In genomic region chr6:69022991-69023390, GRCh38 we compare ENCODE assay signal across 28 cellular contexts.
DNase-seq lines count a peak whose midpoint lies in the region; ATAC-seq, FAIRE-seq and TF ChIP-seq lines count a peak whose summit lies in the region.
"Had no signal": no experiment of that assay in that cellular context is flagged by ENCODE, and none has a peak within 500 bp of the region (broad histone marks: within the 10 kb centered on the region; RNA-seq: fewer than 3 reads in every experiment).

No MANE protein-coding gene starts in this region.

- H2AFZ ChIP-seq in astrocyte (ENCODE audit: low read depth, low read length): no peak overlapping the region

- no peaks in the 10 kb centered on the region for H3K36me3 ChIP-seq in breast epithelium
- no peaks in the 10 kb centered on the region for H3K36me3 ChIP-seq in astrocyte (ENCODE audit: insufficient read depth, low read length)
- H3K36me3 ChIP-seq: stomach, upper lobe of right lung had no signal

- no peak for ATAC-seq in natural killer cell treated with Interleukin-12 subunit alpha and Interleukin-12 subunit beta and Interleukin-15 and Interleukin-18, amount 100 ng/mL, for 72 hours
- ATAC-seq: upper lobe of right lung had no signal

- FAIRE-seq in astrocyte (lab: Jason Lieb, UNC): no peak
- FAIRE-seq: HTR-8/SVneo, small intestine had no signal

- H3K4me1 ChIP-seq in breast epithelium: no peaks in the 10 kb centered on the region
- peaks cover 12% of the 10 kb centered on the region for H3K4me1 ChIP-seq in astrocyte (ENCODE audit: insufficient read depth, low read length)
- H3K4me1 ChIP-seq: stomach, upper lobe of right lung had no signal

- no peak overlapping the region for H3K4me2 ChIP-seq in astrocyte (ENCODE audit: low read length)

- no peak for TF ChIP-seq POLR2A in breast epithelium (IDR thresholded peaks at IDR 0.05)

- H3K27ac ChIP-seq in breast epithelium (no peak overlapping the region), astrocyte (ENCODE audit: low read depth, low read length) (no peak overlapping the region)
- H3K27ac ChIP-seq: 22Rv1, C4-2B, stomach, upper lobe of right lung had no signal

- H3K27me3 Mint-ChIP-seq in MCF 10A (ENCODE audit: insufficient read depth, unreplicated experiment) (peaks cover 66% of the 10 kb centered on the region), astrocyte (ENCODE audit: low read depth, unreplicated experiment) (no peaks in the 10 kb centered on the region)
- H3K27me3 Mint-ChIP-seq in natural killer cell treated with Interleukin-12 subunit alpha and Interleukin-12 subunit beta and Interleukin-15 and Interleukin-18, amount 100 ng/mL, for 72 hours: no peaks in the 10 kb centered on the region

- H3K27ac Mint-ChIP-seq in MCF 10A (ENCODE audit: low read depth, unreplicated experiment) (no peak overlapping the region), astrocyte (ENCODE audit: unreplicated experiment) (no peak overlapping the region)
- no peak overlapping the region for H3K27ac Mint-ChIP-seq in natural killer cell treated with Interleukin-12 subunit alpha and Interleukin-12 subunit beta and Interleukin-15 and Interleukin-18, amount 100 ng/mL, for 72 hours
- H3K27ac Mint-ChIP-seq: nephron had no signal

- POLR2A ChIA-PET in MCF 10A (lab: Yijun Ruan, JAX): no interaction called here

- H3K27me3 ChIP-seq in breast epithelium (no peaks in the 10 kb centered on the region), astrocyte (ENCODE audit: insufficient read depth, low read length) (no peaks in the 10 kb centered on the region)
- H3K27me3 ChIP-seq: stomach, upper lobe of right lung had no signal

- H3K9ac ChIP-seq in astrocyte (ENCODE audit: low read length): no peak overlapping the region

- no peak overlapping the region for H3K4me3 ChIP-seq in breast epithelium
- H3K4me3 ChIP-seq in astrocyte (ENCODE audit: insufficient read depth, low read depth, low read length): no peak overlapping the region
- no peak overlapping the region for H3K4me3 ChIP-seq in fibroblast of villous mesenchyme (ENCODE audit: low read depth, low read length)
- H3K4me3 ChIP-seq: stomach, upper lobe of right lung had no signal

- H4K20me1 ChIP-seq in astrocyte (ENCODE audit: insufficient read depth, low read length): no peaks in the 10 kb centered on the region

- intact Hi-C loops in MCF 10A (cut with micrococcal nuclease): loop anchor here (5.0 kb wide), 1 partner anchor 281 kb away; no protein-coding TSS in a partner anchor
- intact Hi-C loops in breast epithelium (cut with DNase I; ENCODE audit: low total_unique reads): no loop called here

- DNase-seq in MCF 10A (ENCODE audit: unreplicated experiment): peak; percentile 6
- no peak for DNase-seq in breast epithelium (ENCODE audit: low spot score in 2 of 2)
- peak; percentile 75 for DNase-seq in astrocyte (ENCODE audit: low read depth)
- DNase-seq in fibroblast of villous mesenchyme (ENCODE audit: low read depth): peak; percentile 49
- no peak for DNase-seq in natural killer cell treated with Interleukin-12 subunit alpha and Interleukin-12 subunit beta and Interleukin-15 and Interleukin-18, amount 100 ng/mL, for 72 hours (ENCODE audit: low spot score)
- no peak for DNase-seq in activated CD8-positive, alpha-beta memory T cell treated with anti-CD3 and anti-CD28 coated beads, Interleukin-2, amount 50 U/mL, for 4 hours
- no peak for DNase-seq in GM20000 (ENCODE audit: low spot score)
- DNase-seq in DMS53 treated with DMSO at 0.1 percent for 48 hours (lab: John Stamatoyannopoulos, UW; ENCODE audit: unreplicated experiment): no peak
- DNase-seq: activated CD4-positive, alpha-beta T cell treated with anti-CD3 and anti-CD28 coated beads, Interleukin-2, amount 50 U/mL, for 1 hour; activated CD8-positive, alpha-beta memory T cell treated with anti-CD3 and anti-CD28 coated beads, Interleukin-2, amount 50 U/mL, for 48 hours; activated gamma-delta T cell; amygdala; DMS153; effector memory CD4-positive, alpha-beta T cell; Karpas-422; mesendoderm; NCI-H1105; NCI-H526 treated with DMSO at 0.1 percent for 48 hours; SHP77 treated with DMSO at 0.1 percent for 48 hours; small intestine; stimulated activated CD4-positive, alpha-beta T cell treated with anti-CD3 and anti-CD28 coated beads, Interleukin-2, amount 100 ng/mL, for 48 hours; stomach; T-helper 1 cell; upper lobe of right lung had no signal

- H3K9me3 ChIP-seq in breast epithelium (no peaks in the 10 kb centered on the region), astrocyte (ENCODE audit: insufficient read depth, low read depth, low read length) (no peaks in the 10 kb centered on the region)
- H3K9me3 ChIP-seq: stomach, upper lobe of right lung had no signal

- H3K4me1 Mint-ChIP-seq in MCF 10A (ENCODE audit: insufficient read depth, unreplicated experiment) (no peaks in the 10 kb centered on the region), astrocyte (ENCODE audit: low read depth, unreplicated experiment) (peaks cover 38% of the 10 kb centered on the region)
- H3K4me1 Mint-ChIP-seq in natural killer cell treated with Interleukin-12 subunit alpha and Interleukin-12 subunit beta and Interleukin-15 and Interleukin-18, amount 100 ng/mL, for 72 hours (ENCODE audit: low read depth in 2 of 2): no peaks in the 10 kb centered on the region
- H3K4me1 Mint-ChIP-seq: nephron had no signal

- no peak for TF ChIP-seq CTCF in MCF 10A (IDR thresholded peaks at IDR 0.05; ENCODE audit: unreplicated experiment)
- TF ChIP-seq CTCF in breast epithelium (IDR thresholded peaks at IDR 0.05): no peak
- no peak for TF ChIP-seq CTCF in astrocyte (IDR thresholded peaks at IDR 0.05; ENCODE audit: insufficient read depth, low read depth, low read length)
- TF ChIP-seq CTCF in fibroblast of villous mesenchyme (IDR thresholded peaks at IDR 0.05; ENCODE audit: insufficient read depth, low read depth, low read length): no peak
- no peak for TF ChIP-seq CTCF in GM20000 (IDR thresholded peaks at IDR 0.05; ENCODE audit: extremely low read depth, missing control alignments)

- no peaks in the 10 kb centered on the region for H3K9me3 Mint-ChIP-seq in MCF 10A (ENCODE audit: unreplicated experiment)
- no peaks in the 10 kb centered on the region for H3K9me3 Mint-ChIP-seq in astrocyte (ENCODE audit: unreplicated experiment)
- H3K9me3 Mint-ChIP-seq in natural killer cell treated with Interleukin-12 subunit alpha and Interleukin-12 subunit beta and Interleukin-15 and Interleukin-18, amount 100 ng/mL, for 72 hours: peaks cover 16% of the 10 kb centered on the region
- H3K9me3 Mint-ChIP-seq: nephron had no signal

- H3K4me3 Mint-ChIP-seq in MCF 10A (ENCODE audit: unreplicated experiment) (no peak overlapping the region), astrocyte (ENCODE audit: unreplicated experiment) (no peak overlapping the region)
- H3K4me3 Mint-ChIP-seq in natural killer cell treated with Interleukin-12 subunit alpha and Interleukin-12 subunit beta and Interleukin-15 and Interleukin-18, amount 100 ng/mL, for 72 hours: no peak overlapping the region
- H3K4me3 Mint-ChIP-seq: nephron had no signal

- no TSS peak for BruUV-seq in MCF 10A (replicated peaks; lab: Mats Ljungman, UMichigan)

- no peaks in the 10 kb centered on the region for H3K79me2 ChIP-seq in astrocyte (ENCODE audit: insufficient read depth, low read length)

- no peaks in the 10 kb centered on the region for H3K36me3 Mint-ChIP-seq in MCF 10A (ENCODE audit: insufficient read depth, unreplicated experiment)
- no peaks in the 10 kb centered on the region for H3K36me3 Mint-ChIP-seq in astrocyte (ENCODE audit: low read depth, unreplicated experiment)
- H3K36me3 Mint-ChIP-seq in natural killer cell treated with Interleukin-12 subunit alpha and Interleukin-12 subunit beta and Interleukin-15 and Interleukin-18, amount 100 ng/mL, for 72 hours: peaks cover 5% of the 10 kb centered on the region

- CTCF ChIA-PET in MCF 10A (lab: Yijun Ruan, JAX): no interaction called here

Comparison
In these comparisons a context has a peak if more than half of its experiments do, and no peak if none do; other contexts are left out.
1. DNase-seq: peak in MCF 10A (single experiment), astrocyte (single experiment) and fibroblast of villous mesenchyme (single experiment); none in breast epithelium (0 of 2), natural killer cell treated with Interleukin-12 subunit alpha and Interleukin-12 subunit beta and Interleukin-15 and Interleukin-18, amount 100 ng/mL, for 72 hours (single experiment), activated CD8-positive, alpha-beta memory T cell treated with anti-CD3 and anti-CD28 coated beads, Interleukin-2, amount 50 U/mL, for 4 hours (single experiment), GM20000 (single experiment) and DMS53 treated with DMSO at 0.1 percent for 48 hours (single experiment).